In the genomic region with DNA sequence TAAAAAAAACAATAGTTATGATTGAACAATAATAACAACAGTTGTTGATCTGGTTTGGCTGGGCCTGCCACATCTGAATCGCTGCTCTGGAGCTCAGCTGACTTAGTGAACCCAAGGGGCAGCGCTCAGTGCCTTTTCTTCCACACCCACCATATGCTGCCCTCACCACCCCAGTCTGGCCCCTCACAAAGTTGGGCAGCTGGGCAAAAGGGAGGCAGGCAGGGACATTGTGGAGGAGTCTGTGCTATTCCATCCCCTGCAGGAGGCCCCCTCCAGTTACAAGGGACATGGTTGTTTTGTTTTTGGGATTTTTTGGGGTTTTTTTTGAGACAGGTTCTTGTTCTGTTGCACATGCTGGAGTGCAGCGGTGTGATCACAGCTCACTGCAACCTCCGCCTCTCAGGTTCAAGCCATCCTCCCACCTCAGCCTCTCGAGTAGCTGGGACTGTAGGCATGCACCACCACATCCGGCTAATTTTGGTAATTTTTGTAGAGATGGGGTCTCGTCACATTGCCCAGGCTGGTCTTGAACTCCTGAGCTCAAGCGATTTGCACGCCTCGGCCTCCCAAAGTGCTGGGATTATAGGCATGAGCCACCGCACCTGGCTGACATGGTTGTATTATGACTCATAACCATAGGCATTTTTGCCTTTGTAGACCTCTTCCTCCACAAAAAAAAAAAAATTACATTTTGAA, we compare ENCODE assay signal across 3 cellular contexts.
TF ChIP-seq lines count a peak whose summit lies in the region.

No MANE protein-coding gene starts in this region.

TF ChIP-seq in SK-N-SH, 30 proteins besides CTCF, POLR2A, EP300 and RAD21:
- TF ChIP-seq FOSL2 (IDR thresholded peaks at IDR 0.05; ENCODE audit: borderline replicate concordance, low read depth) (peak; percentile 24; the same call in 1 of the 2 replicates), RXRA (IDR thresholded peaks at IDR 0.05; ENCODE audit: borderline replicate concordance, low read depth) (no peak), FOXJ3 (CRISPR knock-in tag; IDR thresholded peaks at IDR 0.05) (no peak)
TF ChIP-seq in SK-N-SH: peak in this region for 1.

TF ChIP-seq in SK-N-SH treated with all-trans-retinoic acid at 6 μM for 48 hours, 23 proteins besides CTCF, POLR2A, EP300 and RAD21:
- TF ChIP-seq ZNF8 (CRISPR knock-in tag; IDR thresholded peaks at IDR 0.05) (no peak), PPARA (CRISPR knock-in tag; IDR thresholded peaks at IDR 0.05; ENCODE audit: borderline replicate concordance) (no peak), ARNTL (CRISPR knock-in tag; IDR thresholded peaks at IDR 0.05; ENCODE audit: borderline replicate concordance, low read depth) (no peak), CSDC2 (CRISPR knock-in tag; IDR thresholded peaks at IDR 0.05) (no peak), ESRRG (CRISPR knock-in tag; IDR thresholded peaks at IDR 0.05) (no peak)
- TF ChIP-seq, protein P1, sequence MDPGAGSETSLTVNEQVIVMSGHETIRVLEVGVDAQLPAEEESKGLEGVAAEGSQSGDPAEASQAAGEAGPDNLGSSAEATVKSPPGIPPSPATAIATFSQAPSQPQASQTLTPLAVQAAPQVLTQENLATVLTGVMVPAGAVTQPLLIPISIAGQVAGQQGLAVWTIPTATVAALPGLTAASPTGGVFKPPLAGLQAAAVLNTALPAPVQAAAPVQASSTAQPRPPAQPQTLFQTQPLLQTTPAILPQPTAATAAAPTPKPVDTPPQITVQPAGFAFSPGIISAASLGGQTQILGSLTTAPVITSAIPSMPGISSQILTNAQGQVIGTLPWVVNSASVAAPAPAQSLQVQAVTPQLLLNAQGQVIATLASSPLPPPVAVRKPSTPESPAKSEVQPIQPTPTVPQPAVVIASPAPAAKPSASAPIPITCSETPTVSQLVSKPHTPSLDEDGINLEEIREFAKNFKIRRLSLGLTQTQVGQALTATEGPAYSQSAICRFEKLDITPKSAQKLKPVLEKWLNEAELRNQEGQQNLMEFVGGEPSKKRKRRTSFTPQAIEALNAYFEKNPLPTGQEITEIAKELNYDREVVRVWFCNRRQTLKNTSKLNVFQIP (CRISPR knock-in tag; IDR thresholded peaks at IDR 0.05; ENCODE audit: borderline replicate concordance, low read depth): no peak

TF ChIP-seq in H1, 55 proteins besides CTCF, POLR2A, EP300 and RAD21:
- no peak for TF ChIP-seq JUN (IDR thresholded peaks at IDR 0.05; ENCODE audit: low read depth, low read length)
- TF ChIP-seq SP4 (IDR thresholded peaks at IDR 0.05; ENCODE audit: low read length): no peak
- TF ChIP-seq CBX5 (IDR thresholded peaks at IDR 0.05; ENCODE audit: low read depth, low read length): no peak
- TF ChIP-seq CTBP2 (IDR thresholded peaks at IDR 0.05; ENCODE audit: borderline replicate concordance, insufficient read depth, insufficient read length, low read length): no peak
- TF ChIP-seq BACH1 (IDR thresholded peaks at IDR 0.05; ENCODE audit: low read length): no peak
- no peak for TF ChIP-seq SIX5 (IDR thresholded peaks at IDR 0.05; ENCODE audit: low read depth, low read length)
- TF ChIP-seq CEBPB (IDR thresholded peaks at IDR 0.05; ENCODE audit: low read depth, low read length): no peak
- TF ChIP-seq GTF2F1 (IDR thresholded peaks at IDR 0.05; ENCODE audit: borderline replicate concordance, low read depth, low read length): no peak
- no peak for TF ChIP-seq NANOG (IDR thresholded peaks at IDR 0.05; ENCODE audit: insufficient read depth, low read depth, low read length, poor library complexity, severe bottlenecking)
- no peak for TF ChIP-seq GABPA (IDR thresholded peaks at IDR 0.05; ENCODE audit: borderline replicate concordance, insufficient read depth, low read length)
